Comparison of ENCODE assay signal across 12 cellular contexts in genomic region chr22:40709752-40710413, GRCh38. TPM values are rescaled to one million over a fixed set of nuclear protein-coding genes. Genes with fewer than 3 reads are reported as not detected.
DNase-seq lines count a peak whose midpoint lies in the region; TF ChIP-seq lines count a peak whose summit lies in the region.
"Had no signal": no experiment of that assay in that cellular context is flagged by ENCODE, and none has a peak within 500 bp of the region (broad histone marks: within the 10 kb centered on the region; RNA-seq: fewer than 3 reads in every experiment).

No MANE protein-coding gene starts in this region.

- no peak overlapping the region for H3K18ac ChIP-seq in neuronal stem cell (ENCODE audit: low read length)

- no peak overlapping the region for H3K27ac ChIP-seq in neuronal stem cell (replicated peaks; ENCODE audit: low read length)

- no peak overlapping the region for H3K4ac ChIP-seq in neuronal stem cell (ENCODE audit: low read length)

- H3K27me3 ChIP-seq in neuronal stem cell (ENCODE audit: control insufficient read depth in 3 of 3, insufficient read depth in 3 of 3, low read depth in 1 of 3, low read length in 3 of 3) = peaks cover 2 to 51% (median 20%) of the 10 kb centered on the region in 3 experiments

- no peak overlapping the region for H3K23ac ChIP-seq in neuronal stem cell (ENCODE audit: low read depth, low read length, poor library complexity)

- H2BK5ac ChIP-seq in neuronal stem cell (ENCODE audit: low read length) = no peak overlapping the region

- H2BK120ac ChIP-seq in neuronal stem cell (ENCODE audit: low read depth, low read length) = no peak overlapping the region

- no CpG with 5 or more reads among the region's 6 CpGs for WGBS in neuronal stem cell (ENCODE audit: extremely low coverage in 2 of 2, insufficient read length in 2 of 2, insufficient replicate concordance in 1 of 2), 2 donors

- no peak for TF ChIP-seq CTCF in fibroblast of pulmonary artery (IDR thresholded peaks at IDR 0.05; ENCODE audit: low read length, missing control alignments)

- H3K36me3 ChIP-seq in neuronal stem cell (replicated peaks in 1 of 2; ENCODE audit: control insufficient read depth in 2 of 2, insufficient read depth in 2 of 2, low read length in 2 of 2) = no peaks in the 10 kb centered on the region

- no peak overlapping the region for H2AK5ac ChIP-seq in neuronal stem cell (ENCODE audit: low read depth, low read length)

- no peak overlapping the region for H2BK12ac ChIP-seq in neuronal stem cell (ENCODE audit: low read length)

- H3K79me1 ChIP-seq in neuronal stem cell (ENCODE audit: low read depth, low read length) = no peaks in the 10 kb centered on the region

- no peak overlapping the region for H2BK15ac ChIP-seq in neuronal stem cell (ENCODE audit: low read length)

- H4K91ac ChIP-seq in neuronal stem cell (ENCODE audit: low read depth, low read length, poor library complexity) = no peak overlapping the region

- H3K9me3 ChIP-seq in neuronal stem cell (replicated peaks in 1 of 2; ENCODE audit: control insufficient read depth in 2 of 2, insufficient read depth in 1 of 2, low read depth in 1 of 2, low read length in 2 of 2) = peaks cover 2 to 8% of the 10 kb centered on the region in 2 donors
- H3K9me3 ChIP-seq: mucosa of descending colon had no signal

- peak overlapping the region; percentile 25 for H2AFZ ChIP-seq in neuronal stem cell (ENCODE audit: low read length)

- H3K14ac ChIP-seq in neuronal stem cell (ENCODE audit: low read length) = no peak overlapping the region

- H3K4me3 ChIP-seq in fibroblast of pulmonary artery (replicated peaks; ENCODE audit: low read depth, low read length) (no peak overlapping the region), neuronal stem cell (ENCODE audit: low read length in 2 of 2) (no peak overlapping the region)
- H3K4me3 ChIP-seq: mucosa of descending colon had no signal

- H3K4me1 ChIP-seq in neuronal stem cell (ENCODE audit: control insufficient read depth in 2 of 2, insufficient read depth in 1 of 2, low read depth in 1 of 2, low read length in 2 of 2) = peaks cover 6 to 18% of the 10 kb centered on the region in 2 donors

- DNase-seq in EH (ENCODE audit: low read depth) = peak; percentile 60
- peak; percentile 51 for DNase-seq in SK-N-DZ (ENCODE audit: low spot score)
- DNase-seq in fibroblast of pulmonary artery (ENCODE audit: low read depth) = peak; percentile 46
- DNase-seq in neuronal stem cell (ENCODE audit: low spot score) = no peak
- DNase-seq in effector CD8-positive, alpha-beta T cell (lab: John Stamatoyannopoulos, UW) = no peak
- DNase-seq in NCI-H526 (lab: John Stamatoyannopoulos, UW) = no peak
- no peak for DNase-seq in SW 1271 (lab: John Stamatoyannopoulos, UW)
- DNase-seq in GM19240 (ENCODE audit: insufficient read length, low spot score) = no peak
- DNase-seq: activated CD8-positive, alpha-beta memory T cell treated with anti-CD3 and anti-CD28 coated beads for 24 hours; EL; NCI-H510A had no signal

- H3K9ac ChIP-seq in neuronal stem cell (ENCODE audit: low read depth, low read length, poor library complexity) = no peak overlapping the region

- no peak overlapping the region for H4K8ac ChIP-seq in neuronal stem cell (ENCODE audit: low read depth, low read length)

- H3K4me2 ChIP-seq in neuronal stem cell (ENCODE audit: insufficient read depth, low read length, poor library complexity, severe bottlenecking) = no peak overlapping the region

RNA-seq across cellular contexts. Expression of gene MCHR1, which starts 30.6 kb away (rescaled TPM):
- polyA plus RNA-seq in SK-N-DZ (2014; cell fraction: cytosol; rRNA removed) = 4.7 and 5.7 TPM in 2 replicates
- polyA plus RNA-seq in SK-N-DZ (2014; cell fraction: nucleus; rRNA removed) = 2.0 and 3.5 TPM in 2 replicates
- 0.18 TPM for polyA plus RNA-seq in neuronal stem cell (2013, experiment 1 of 2)
- 0.18 TPM for polyA plus RNA-seq in neuronal stem cell (2013, experiment 2 of 2)

Comparison
In these comparisons a context has a peak if more than half of its experiments do, and no peak if none do; other contexts are left out.
1. DNase-seq: peak in EH (single experiment), SK-N-DZ (single experiment) and fibroblast of pulmonary artery (single experiment); none in neuronal stem cell (single experiment), effector CD8-positive, alpha-beta T cell (single experiment), NCI-H526 (0 of 2), SW 1271 (0 of 2) and GM19240 (single experiment).